ENCODE assay signal across 1 cellular context in the genomic region with DNA sequence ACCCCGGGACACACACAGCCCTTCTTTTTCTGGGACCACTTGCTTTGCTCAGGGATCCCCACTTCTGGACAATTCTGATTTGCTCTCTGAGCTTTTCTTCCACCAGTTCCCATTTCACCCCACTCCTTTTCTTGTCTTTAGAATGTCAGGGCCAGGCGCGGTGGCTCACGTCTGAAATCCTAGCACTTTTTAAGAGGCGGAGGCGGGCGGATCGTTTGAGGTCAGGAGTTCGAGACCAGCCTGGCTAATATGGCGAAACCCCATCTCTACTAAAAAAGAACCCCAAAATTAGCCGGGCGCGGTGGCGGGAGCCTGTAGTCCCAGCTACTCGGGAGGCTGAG.
TF ChIP-seq lines count a peak whose summit lies in the region.

No MANE protein-coding gene starts in this region.

TF ChIP-seq in endothelial cell of umbilical vein, 7 proteins besides CTCF, POLR2A, EP300 and RAD21:
- TF ChIP-seq FOS (IDR thresholded peaks at IDR 0.05; ENCODE audit: borderline replicate concordance, insufficient read depth, low read length): no peak
- TF ChIP-seq EZH2 (IDR thresholded peaks at IDR 0.05; ENCODE audit: borderline replicate concordance, low read depth, low read length, severe bottlenecking): no peak
- no peak for TF ChIP-seq MYC (IDR thresholded peaks at IDR 0.05; ENCODE audit: low read depth, low read length)
- no peak for TF ChIP-seq POLR2AphosphoS5 (IDR thresholded peaks at IDR 0.05; ENCODE audit: insufficient read depth, low read depth, low read length)
- no peak for TF ChIP-seq MAX (IDR thresholded peaks at IDR 0.05; ENCODE audit: insufficient read depth, insufficient read length)
- TF ChIP-seq JUN (IDR thresholded peaks at IDR 0.05; ENCODE audit: borderline replicate concordance, insufficient read depth, insufficient read length, low read depth): no peak
- TF ChIP-seq GATA2 (IDR thresholded peaks at IDR 0.05; ENCODE audit: insufficient read depth, insufficient read length, low read depth, low read length): no peak
TF ChIP-seq in endothelial cell of umbilical vein: peak in this region for 0.
